ENCODE assay signal across 9 cellular contexts in genomic region chr6:106556368-106556960, GRCh38.
DNase-seq lines count a peak whose midpoint lies in the region; ATAC-seq and TF ChIP-seq lines count a peak whose summit lies in the region.
"Had no signal": no experiment of that assay in that cellular context is flagged by ENCODE, and none has a peak within 500 bp of the region (broad histone marks: within the 10 kb centered on the region; RNA-seq: fewer than 3 reads in every experiment).

No MANE protein-coding gene starts in this region.

- H3K27ac ChIP-seq in CD4-positive, alpha-beta T cell (ENCODE audit: low read depth, low read length): no peak overlapping the region

- H3K9me3 ChIP-seq in CD4-positive, alpha-beta T cell (ENCODE audit: control insufficient read depth, low read length): no peaks in the 10 kb centered on the region

- H3K4me1 Mint-ChIP-seq in CD4-positive, alpha-beta T cell (ENCODE audit: low read depth): no peaks in the 10 kb centered on the region
- peaks cover 39% of the 10 kb centered on the region for H3K4me1 Mint-ChIP-seq in activated naive CD8-positive, alpha-beta T cell treated with anti-CD3 and anti-CD28 coated beads, Interleukin-2, amount 50 U/mL, for 24 hours

- no peaks in the 10 kb centered on the region for H3K27me3 ChIP-seq in CD4-positive, alpha-beta T cell (ENCODE audit: control insufficient read depth, insufficient read depth, low read length)

- H3K27me3 Mint-ChIP-seq in CD4-positive, alpha-beta T cell: no peaks in the 10 kb centered on the region
- H3K27me3 Mint-ChIP-seq in activated naive CD8-positive, alpha-beta T cell treated with anti-CD3 and anti-CD28 coated beads, Interleukin-2, amount 50 U/mL, for 24 hours: no peaks in the 10 kb centered on the region

- peak; percentile 58 for ATAC-seq in CD4-positive, alpha-beta T cell (ENCODE audit: poor library complexity)
- no peak for ATAC-seq in GM21723 (IDR thresholded peaks at IDR 0.05; ENCODE audit: unreplicated experiment)
- ATAC-seq in activated naive CD8-positive, alpha-beta T cell treated with anti-CD3 and anti-CD28 coated beads, Interleukin-2, amount 50 U/mL, for 24 hours: no peak
- ATAC-seq: GM23338 had no signal

- H3K27ac Mint-ChIP-seq in CD4-positive, alpha-beta T cell: no peak overlapping the region
- H3K27ac Mint-ChIP-seq in activated naive CD8-positive, alpha-beta T cell treated with anti-CD3 and anti-CD28 coated beads, Interleukin-2, amount 50 U/mL, for 24 hours: no peak overlapping the region
- H3K27ac Mint-ChIP-seq: GM23338 had no signal

- DNase-seq in CD4-positive, alpha-beta T cell: no peak
- peak; percentile 28 for DNase-seq in Jurkat, Clone E6-1 (ENCODE audit: low read depth, low spot score)
- peak; percentile 9 for DNase-seq in amniotic stem cell (lab: John Stamatoyannopoulos, UW)
- peak; percentile 59 to 60 for DNase-seq in lung microvascular endothelial cell (ENCODE audit: low read depth in 2 of 2)
- no peak for DNase-seq in cortex of kidney (lab: John Stamatoyannopoulos, UW)
- no peak for DNase-seq in NCI-H2029 treated with DMSO at 0.1 percent for 48 hours (lab: John Stamatoyannopoulos, UW)
- DNase-seq in activated naive CD8-positive, alpha-beta T cell treated with anti-CD3 and anti-CD28 coated beads, Interleukin-2, amount 50 U/mL, for 24 hours: no peak

- H3K36me3 Mint-ChIP-seq in CD4-positive, alpha-beta T cell (ENCODE audit: low read depth): peaks cover 94% of the 10 kb centered on the region
- H3K36me3 Mint-ChIP-seq in activated naive CD8-positive, alpha-beta T cell treated with anti-CD3 and anti-CD28 coated beads, Interleukin-2, amount 50 U/mL, for 24 hours (ENCODE audit: low read depth): peaks cover 53% of the 10 kb centered on the region

- intact Hi-C loops in CD4-positive, alpha-beta T cell (cut with DNase I, micrococcal nuclease): loop anchor here (1.0 to 2.0 kb wide), 3 partner anchors 44 to 110 kb away; no protein-coding TSS in a partner anchor

- POLR2A ChIA-PET in CD4-positive, alpha-beta T cell (lab: Charles Lee): interaction anchor here (0.6 to 2.2 kb wide), 4 partner anchors 9 to 84 kb away, joined by 3 to 14 read pairs (median 4); no protein-coding TSS in a partner anchor

- H3K4me3 ChIP-seq in Jurkat, Clone E6-1 (ENCODE audit: low read length): no peak overlapping the region
- H3K4me3 ChIP-seq: GM23338 had no signal

- no peak overlapping the region for H3K4me3 Mint-ChIP-seq in CD4-positive, alpha-beta T cell
- H3K4me3 Mint-ChIP-seq in activated naive CD8-positive, alpha-beta T cell treated with anti-CD3 and anti-CD28 coated beads, Interleukin-2, amount 50 U/mL, for 24 hours: no peak overlapping the region
- H3K4me3 Mint-ChIP-seq: GM23338 had no signal

- H3K9me3 Mint-ChIP-seq in CD4-positive, alpha-beta T cell: no peaks in the 10 kb centered on the region
- no peaks in the 10 kb centered on the region for H3K9me3 Mint-ChIP-seq in activated naive CD8-positive, alpha-beta T cell treated with anti-CD3 and anti-CD28 coated beads, Interleukin-2, amount 50 U/mL, for 24 hours
- H3K9me3 Mint-ChIP-seq: GM23338 had no signal

- CTCF ChIA-PET in CD4-positive, alpha-beta T cell (lab: Charles Lee): interaction anchor here (1.0 to 1.8 kb wide), 3 partner anchors 22 to 46 kb away, joined by 4 to 9 read pairs (median 5); no protein-coding TSS in a partner anchor

- TF ChIP-seq CTCF in CD4-positive, alpha-beta T cell (IDR thresholded peaks at IDR 0.05): peak; percentile 75

Comparison
In these comparisons a context has a peak if more than half of its experiments do, and no peak if none do; other contexts are left out.
1. DNase-seq: peak in Jurkat, Clone E6-1 (single experiment), amniotic stem cell (single experiment) and lung microvascular endothelial cell (2 of 2); none in CD4-positive, alpha-beta T cell (0 of 10), cortex of kidney (single experiment), NCI-H2029 treated with DMSO at 0.1 percent for 48 hours (single experiment) and activated naive CD8-positive, alpha-beta T cell treated with anti-CD3 and anti-CD28 coated beads, Interleukin-2, amount 50 U/mL, for 24 hours (single experiment).